In the genomic region with DNA sequence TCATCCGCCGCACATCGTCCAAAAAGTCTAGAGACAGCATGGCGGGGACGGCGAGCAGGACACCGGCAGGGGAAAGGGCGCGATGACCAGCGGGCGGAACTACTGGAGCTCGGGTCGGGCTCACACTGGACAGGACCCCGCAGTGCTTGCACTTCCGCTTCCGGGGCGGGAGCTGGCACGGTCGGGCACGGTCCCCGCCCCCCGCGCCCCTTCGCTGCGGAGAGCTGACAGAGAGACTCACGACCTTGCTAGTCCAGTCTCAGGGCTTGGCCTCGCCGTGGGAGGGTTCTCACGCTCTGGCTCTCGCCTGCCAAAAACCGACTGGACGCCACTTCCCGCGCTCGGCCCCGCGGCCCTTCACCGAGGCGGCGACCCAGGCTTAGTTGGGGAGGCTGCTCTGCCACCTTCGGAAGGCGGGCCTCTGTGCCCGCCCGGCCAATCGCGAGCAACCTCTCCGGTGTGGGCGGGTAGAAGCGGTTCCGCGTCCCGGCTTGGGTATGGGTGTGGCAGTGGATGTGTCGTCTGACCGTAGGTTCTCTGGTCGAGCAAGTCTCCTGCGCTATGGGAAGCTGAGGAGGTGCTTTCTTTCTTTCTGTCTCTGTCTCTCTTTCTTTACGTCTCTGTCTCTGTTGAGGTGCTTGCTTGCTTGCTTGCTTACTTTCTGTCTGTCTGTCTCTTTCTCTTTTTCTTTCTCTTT, we compare ENCODE assay signal across 1 cellular context.
TF ChIP-seq lines count a peak whose summit lies in the region.

A gene (minus strand): TSS at position 104 of the 697 bp plus-strand sequence. CDS start 64 bp downstream, at position 40.

TF ChIP-seq in HEK293, 187 proteins besides CTCF, POLR2A, EP300 and RAD21 (continued from another document and continues in another):
- TF ChIP-seq ZFHX2 (tag by site-specific recombination; conservative IDR thresholded peaks at IDR 0.05), result peak; percentile 78
- peak; percentile 85 for TF ChIP-seq ZBTB17 (tag by site-specific recombination; IDR thresholded peaks at IDR 0.05)
- no peak for TF ChIP-seq MZF1 (tag by site-specific recombination; IDR thresholded peaks at IDR 0.05; ENCODE audit: borderline replicate concordance)
- TF ChIP-seq, protein P1, sequence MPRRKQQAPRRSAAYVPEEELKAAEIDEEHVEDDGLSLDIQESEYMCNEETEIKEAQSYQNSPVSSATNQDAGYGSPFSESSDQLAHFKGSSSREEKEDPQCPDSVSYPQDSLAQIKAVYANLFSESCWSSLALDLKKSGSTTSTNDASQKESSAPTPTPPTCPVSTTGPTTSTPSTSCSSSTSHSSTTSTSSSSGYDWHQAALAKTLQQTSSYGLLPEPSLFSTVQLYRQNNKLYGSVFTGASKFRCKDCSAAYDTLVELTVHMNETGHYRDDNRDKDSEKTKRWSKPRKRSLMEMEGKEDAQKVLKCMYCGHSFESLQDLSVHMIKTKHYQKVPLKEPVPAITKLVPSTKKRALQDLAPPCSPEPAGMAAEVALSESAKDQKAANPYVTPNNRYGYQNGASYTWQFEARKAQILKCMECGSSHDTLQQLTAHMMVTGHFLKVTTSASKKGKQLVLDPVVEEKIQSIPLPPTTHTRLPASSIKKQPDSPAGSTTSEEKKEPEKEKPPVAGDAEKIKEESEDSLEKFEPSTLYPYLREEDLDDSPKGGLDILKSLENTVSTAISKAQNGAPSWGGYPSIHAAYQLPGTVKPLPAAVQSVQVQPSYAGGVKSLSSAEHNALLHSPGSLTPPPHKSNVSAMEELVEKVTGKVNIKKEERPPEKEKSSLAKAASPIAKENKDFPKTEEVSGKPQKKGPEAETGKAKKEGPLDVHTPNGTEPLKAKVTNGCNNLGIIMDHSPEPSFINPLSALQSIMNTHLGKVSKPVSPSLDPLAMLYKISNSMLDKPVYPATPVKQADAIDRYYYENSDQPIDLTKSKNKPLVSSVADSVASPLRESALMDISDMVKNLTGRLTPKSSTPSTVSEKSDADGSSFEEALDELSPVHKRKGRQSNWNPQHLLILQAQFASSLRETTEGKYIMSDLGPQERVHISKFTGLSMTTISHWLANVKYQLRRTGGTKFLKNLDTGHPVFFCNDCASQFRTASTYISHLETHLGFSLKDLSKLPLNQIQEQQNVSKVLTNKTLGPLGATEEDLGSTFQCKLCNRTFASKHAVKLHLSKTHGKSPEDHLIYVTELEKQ (tag by site-specific recombination; IDR thresholded peaks at IDR 0.05; ENCODE audit: borderline replicate concordance), result peak; percentile 15; the same call in 1 of the 2 replicates
- TF ChIP-seq ZIC2 (tag by site-specific recombination; IDR thresholded peaks at IDR 0.05), result peak; percentile 29; the same call in 1 of the 2 replicates
- TF ChIP-seq, protein P2, sequence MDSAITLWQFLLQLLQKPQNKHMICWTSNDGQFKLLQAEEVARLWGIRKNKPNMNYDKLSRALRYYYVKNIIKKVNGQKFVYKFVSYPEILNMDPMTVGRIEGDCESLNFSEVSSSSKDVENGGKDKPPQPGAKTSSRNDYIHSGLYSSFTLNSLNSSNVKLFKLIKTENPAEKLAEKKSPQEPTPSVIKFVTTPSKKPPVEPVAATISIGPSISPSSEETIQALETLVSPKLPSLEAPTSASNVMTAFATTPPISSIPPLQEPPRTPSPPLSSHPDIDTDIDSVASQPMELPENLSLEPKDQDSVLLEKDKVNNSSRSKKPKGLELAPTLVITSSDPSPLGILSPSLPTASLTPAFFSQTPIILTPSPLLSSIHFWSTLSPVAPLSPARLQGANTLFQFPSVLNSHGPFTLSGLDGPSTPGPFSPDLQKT (IDR thresholded peaks at IDR 0.05; ENCODE audit: borderline replicate concordance, low read depth, low read length), result peak; percentile 88
- TF ChIP-seq ZNF391 (tag by site-specific recombination; IDR thresholded peaks at IDR 0.05; ENCODE audit: borderline replicate concordance, low read depth), result no peak; the same call in 1 of the 2 replicates
- TF ChIP-seq KLF1 (tag by site-specific recombination; IDR thresholded peaks at IDR 0.05), result peak; percentile 66; the same call in 1 of the 2 replicates
- peak; percentile 91 for TF ChIP-seq KLF9 (tag by site-specific recombination; IDR thresholded peaks at IDR 0.05; ENCODE audit: low read depth)
- no peak for TF ChIP-seq ZNF701 (tag by site-specific recombination; IDR thresholded peaks at IDR 0.05)
- TF ChIP-seq, protein P3, sequence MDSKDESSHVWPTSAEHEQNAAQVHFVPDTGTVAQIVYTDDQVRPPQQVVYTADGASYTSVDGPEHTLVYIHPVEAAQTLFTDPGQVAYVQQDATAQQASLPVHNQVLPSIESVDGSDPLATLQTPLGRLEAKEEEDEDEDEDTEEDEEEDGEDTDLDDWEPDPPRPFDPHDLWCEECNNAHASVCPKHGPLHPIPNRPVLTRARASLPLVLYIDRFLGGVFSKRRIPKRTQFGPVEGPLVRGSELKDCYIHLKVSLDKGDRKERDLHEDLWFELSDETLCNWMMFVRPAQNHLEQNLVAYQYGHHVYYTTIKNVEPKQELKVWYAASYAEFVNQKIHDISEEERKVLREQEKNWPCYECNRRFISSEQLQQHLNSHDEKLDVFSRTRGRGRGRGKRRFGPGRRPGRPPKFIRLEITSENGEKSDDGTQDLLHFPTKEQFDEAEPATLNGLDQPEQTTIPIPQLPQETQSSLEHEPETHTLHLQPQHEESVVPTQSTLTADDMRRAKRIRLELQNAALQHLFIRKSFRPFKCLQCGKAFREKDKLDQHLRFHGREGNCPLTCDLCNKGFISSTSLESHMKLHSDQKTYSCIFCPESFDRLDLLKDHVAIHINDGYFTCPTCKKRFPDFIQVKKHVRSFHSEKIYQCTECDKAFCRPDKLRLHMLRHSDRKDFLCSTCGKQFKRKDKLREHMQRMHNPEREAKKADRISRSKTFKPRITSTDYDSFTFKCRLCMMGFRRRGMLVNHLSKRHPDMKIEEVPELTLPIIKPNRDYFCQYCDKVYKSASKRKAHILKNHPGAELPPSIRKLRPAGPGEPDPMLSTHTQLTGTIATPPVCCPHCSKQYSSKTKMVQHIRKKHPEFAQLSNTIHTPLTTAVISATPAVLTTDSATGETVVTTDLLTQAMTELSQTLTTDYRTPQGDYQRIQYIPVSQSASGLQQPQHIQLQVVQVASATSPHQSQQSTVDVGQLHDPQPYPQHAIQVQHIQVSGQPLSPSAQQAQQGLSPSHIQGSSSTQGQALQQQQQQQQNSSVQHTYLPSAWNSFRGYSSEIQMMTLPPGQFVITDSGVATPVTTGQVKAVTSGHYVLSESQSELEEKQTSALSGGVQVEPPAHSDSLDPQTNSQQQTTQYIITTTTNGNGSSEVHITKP (tag by site-specific recombination; IDR thresholded peaks at IDR 0.05), result 0 out of 2 replicates have a peak, but pooled peaks have one; percentile 43
- no peak; the same call in none of the 2 replicates for TF ChIP-seq WT1 (tag by site-specific recombination; IDR thresholded peaks at IDR 0.05)
- no peak for TF ChIP-seq IKZF3 (tag by site-specific recombination; IDR thresholded peaks at IDR 0.05)
- TF ChIP-seq, protein P4, sequence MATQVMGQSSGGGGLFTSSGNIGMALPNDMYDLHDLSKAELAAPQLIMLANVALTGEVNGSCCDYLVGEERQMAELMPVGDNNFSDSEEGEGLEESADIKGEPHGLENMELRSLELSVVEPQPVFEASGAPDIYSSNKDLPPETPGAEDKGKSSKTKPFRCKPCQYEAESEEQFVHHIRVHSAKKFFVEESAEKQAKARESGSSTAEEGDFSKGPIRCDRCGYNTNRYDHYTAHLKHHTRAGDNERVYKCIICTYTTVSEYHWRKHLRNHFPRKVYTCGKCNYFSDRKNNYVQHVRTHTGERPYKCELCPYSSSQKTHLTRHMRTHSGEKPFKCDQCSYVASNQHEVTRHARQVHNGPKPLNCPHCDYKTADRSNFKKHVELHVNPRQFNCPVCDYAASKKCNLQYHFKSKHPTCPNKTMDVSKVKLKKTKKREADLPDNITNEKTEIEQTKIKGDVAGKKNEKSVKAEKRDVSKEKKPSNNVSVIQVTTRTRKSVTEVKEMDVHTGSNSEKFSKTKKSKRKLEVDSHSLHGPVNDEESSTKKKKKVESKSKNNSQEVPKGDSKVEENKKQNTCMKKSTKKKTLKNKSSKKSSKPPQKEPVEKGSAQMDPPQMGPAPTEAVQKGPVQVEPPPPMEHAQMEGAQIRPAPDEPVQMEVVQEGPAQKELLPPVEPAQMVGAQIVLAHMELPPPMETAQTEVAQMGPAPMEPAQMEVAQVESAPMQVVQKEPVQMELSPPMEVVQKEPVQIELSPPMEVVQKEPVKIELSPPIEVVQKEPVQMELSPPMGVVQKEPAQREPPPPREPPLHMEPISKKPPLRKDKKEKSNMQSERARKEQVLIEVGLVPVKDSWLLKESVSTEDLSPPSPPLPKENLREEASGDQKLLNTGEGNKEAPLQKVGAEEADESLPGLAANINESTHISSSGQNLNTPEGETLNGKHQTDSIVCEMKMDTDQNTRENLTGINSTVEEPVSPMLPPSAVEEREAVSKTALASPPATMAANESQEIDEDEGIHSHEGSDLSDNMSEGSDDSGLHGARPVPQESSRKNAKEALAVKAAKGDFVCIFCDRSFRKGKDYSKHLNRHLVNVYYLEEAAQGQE (tag by site-specific recombination; IDR thresholded peaks at IDR 0.05), result 0 out of 2 replicates have a peak, but pooled peaks have one; percentile 32
- peak; percentile 92 for TF ChIP-seq ZBTB7A (tag by site-specific recombination; IDR thresholded peaks at IDR 0.05; ENCODE audit: low read depth)
- TF ChIP-seq ZNF571 (tag by site-specific recombination; IDR thresholded peaks at IDR 0.05), result no peak
- 0 out of 2 replicates have a peak, but pooled peaks have one; percentile 22 for TF ChIP-seq ZFP37 (tag by site-specific recombination; IDR thresholded peaks at IDR 0.05)
- peak; percentile 97 for TF ChIP-seq ZXDB (tag by site-specific recombination; IDR thresholded peaks at IDR 0.05)
- peak; percentile 88 for TF ChIP-seq ZNF501 (tag by site-specific recombination; IDR thresholded peaks at IDR 0.05)
- no peak for TF ChIP-seq HOXA7 (CRISPR knock-in tag; IDR thresholded peaks at IDR 0.05; ENCODE audit: borderline replicate concordance)
- TF ChIP-seq ZNF549 (tag by site-specific recombination; IDR thresholded peaks at IDR 0.05), result no peak
- no peak for TF ChIP-seq MEIS1 (CRISPR knock-in tag; IDR thresholded peaks at IDR 0.05; ENCODE audit: borderline replicate concordance)
- no peak for TF ChIP-seq ZNF621 (tag by site-specific recombination; IDR thresholded peaks at IDR 0.05)
- no peak for TF ChIP-seq ZNF175 (tag by site-specific recombination; IDR thresholded peaks at IDR 0.05)
- peak; percentile 68; the same call in 1 of the 2 replicates for TF ChIP-seq TRIM28 (IDR thresholded peaks at IDR 0.05; ENCODE audit: borderline replicate concordance, low read length)
- TF ChIP-seq ZNF114 (tag by site-specific recombination; IDR thresholded peaks at IDR 0.05), result no peak
- no peak for TF ChIP-seq ZNF768 (tag by site-specific recombination; IDR thresholded peaks at IDR 0.05)
- peak; percentile 84 for TF ChIP-seq SP7 (tag by site-specific recombination; IDR thresholded peaks at IDR 0.05)
- peak; percentile 46; the same call in 1 of the 2 replicates for TF ChIP-seq ZBTB48 (tag by site-specific recombination; IDR thresholded peaks at IDR 0.05)
- TF ChIP-seq ZNF146 (tag by site-specific recombination; IDR thresholded peaks at IDR 0.05), result 0 out of 2 replicates have a peak, but pooled peaks have one; percentile 31
- TF ChIP-seq, protein P5, sequence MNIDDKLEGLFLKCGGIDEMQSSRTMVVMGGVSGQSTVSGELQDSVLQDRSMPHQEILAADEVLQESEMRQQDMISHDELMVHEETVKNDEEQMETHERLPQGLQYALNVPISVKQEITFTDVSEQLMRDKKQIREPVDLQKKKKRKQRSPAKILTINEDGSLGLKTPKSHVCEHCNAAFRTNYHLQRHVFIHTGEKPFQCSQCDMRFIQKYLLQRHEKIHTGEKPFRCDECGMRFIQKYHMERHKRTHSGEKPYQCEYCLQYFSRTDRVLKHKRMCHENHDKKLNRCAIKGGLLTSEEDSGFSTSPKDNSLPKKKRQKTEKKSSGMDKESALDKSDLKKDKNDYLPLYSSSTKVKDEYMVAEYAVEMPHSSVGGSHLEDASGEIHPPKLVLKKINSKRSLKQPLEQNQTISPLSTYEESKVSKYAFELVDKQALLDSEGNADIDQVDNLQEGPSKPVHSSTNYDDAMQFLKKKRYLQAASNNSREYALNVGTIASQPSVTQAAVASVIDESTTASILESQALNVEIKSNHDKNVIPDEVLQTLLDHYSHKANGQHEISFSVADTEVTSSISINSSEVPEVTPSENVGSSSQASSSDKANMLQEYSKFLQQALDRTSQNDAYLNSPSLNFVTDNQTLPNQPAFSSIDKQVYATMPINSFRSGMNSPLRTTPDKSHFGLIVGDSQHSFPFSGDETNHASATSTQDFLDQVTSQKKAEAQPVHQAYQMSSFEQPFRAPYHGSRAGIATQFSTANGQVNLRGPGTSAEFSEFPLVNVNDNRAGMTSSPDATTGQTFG (tag by site-specific recombination; IDR thresholded peaks at IDR 0.05; ENCODE audit: borderline replicate concordance), result no peak
- TF ChIP-seq, protein P6, sequence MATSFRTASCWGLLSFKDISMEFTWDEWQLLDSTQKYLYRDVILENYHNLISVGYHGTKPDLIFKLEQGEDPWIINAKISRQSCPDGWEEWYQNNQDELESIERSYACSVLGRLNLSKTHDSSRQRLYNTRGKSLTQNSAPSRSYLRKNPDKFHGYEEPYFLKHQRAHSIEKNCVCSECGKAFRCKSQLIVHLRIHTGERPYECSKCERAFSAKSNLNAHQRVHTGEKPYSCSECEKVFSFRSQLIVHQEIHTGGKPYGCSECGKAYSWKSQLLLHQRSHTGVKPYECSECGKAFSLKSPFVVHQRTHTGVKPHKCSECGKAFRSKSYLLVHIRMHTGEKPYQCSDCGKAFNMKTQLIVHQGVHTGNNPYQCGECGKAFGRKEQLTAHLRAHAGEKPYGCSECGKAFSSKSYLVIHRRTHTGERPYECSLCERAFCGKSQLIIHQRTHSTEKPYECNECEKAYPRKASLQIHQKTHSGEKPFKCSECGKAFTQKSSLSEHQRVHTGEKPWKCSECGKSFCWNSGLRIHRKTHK (tag by site-specific recombination; IDR thresholded peaks at IDR 0.05), result no peak
- no peak; the same call in 1 of the 2 replicates for TF ChIP-seq ZNF785 (tag by site-specific recombination; IDR thresholded peaks at IDR 0.05)
- TF ChIP-seq SP3 (tag by site-specific recombination; IDR thresholded peaks at IDR 0.05), result peak; percentile 94
- peak; percentile 39; the same call in 1 of the 2 replicates for TF ChIP-seq ZNF629 (tag by site-specific recombination; IDR thresholded peaks at IDR 0.05)
- TF ChIP-seq ZNF223 (tag by site-specific recombination; IDR thresholded peaks at IDR 0.05), result no peak
- TF ChIP-seq, protein P7, sequence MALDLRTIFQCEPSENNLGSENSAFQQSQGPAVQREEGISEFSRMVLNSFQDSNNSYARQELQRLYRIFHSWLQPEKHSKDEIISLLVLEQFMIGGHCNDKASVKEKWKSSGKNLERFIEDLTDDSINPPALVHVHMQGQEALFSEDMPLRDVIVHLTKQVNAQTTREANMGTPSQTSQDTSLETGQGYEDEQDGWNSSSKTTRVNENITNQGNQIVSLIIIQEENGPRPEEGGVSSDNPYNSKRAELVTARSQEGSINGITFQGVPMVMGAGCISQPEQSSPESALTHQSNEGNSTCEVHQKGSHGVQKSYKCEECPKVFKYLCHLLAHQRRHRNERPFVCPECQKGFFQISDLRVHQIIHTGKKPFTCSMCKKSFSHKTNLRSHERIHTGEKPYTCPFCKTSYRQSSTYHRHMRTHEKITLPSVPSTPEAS (tag by site-specific recombination; IDR thresholded peaks at IDR 0.05), result no peak; the same call in 1 of the 2 replicates
- 0 out of 2 replicates have a peak, but pooled peaks have one; percentile 40 for TF ChIP-seq ZNF10 (tag by site-specific recombination; IDR thresholded peaks at IDR 0.05)
- peak; percentile 93 for TF ChIP-seq ZNF341 (tag by site-specific recombination; IDR thresholded peaks at IDR 0.05; ENCODE audit: low read depth)
- TF ChIP-seq ZBTB21 (tag by site-specific recombination; IDR thresholded peaks at IDR 0.05), result peak; percentile 20; the same call in 1 of the 2 replicates
- peak; percentile 99 for TF ChIP-seq ZNF366 (tag by site-specific recombination; conservative IDR thresholded peaks at IDR 0.05)
- TF ChIP-seq ZNF544 (tag by site-specific recombination; IDR thresholded peaks at IDR 0.05), result no peak
- TF ChIP-seq BCL11A (tag by site-specific recombination; IDR thresholded peaks at IDR 0.05; ENCODE audit: low read depth), result peak; percentile 73; the same call in 1 of the 2 replicates
